23 cellular contexts compared by ENCODE assay signal in the genomic region with DNA sequence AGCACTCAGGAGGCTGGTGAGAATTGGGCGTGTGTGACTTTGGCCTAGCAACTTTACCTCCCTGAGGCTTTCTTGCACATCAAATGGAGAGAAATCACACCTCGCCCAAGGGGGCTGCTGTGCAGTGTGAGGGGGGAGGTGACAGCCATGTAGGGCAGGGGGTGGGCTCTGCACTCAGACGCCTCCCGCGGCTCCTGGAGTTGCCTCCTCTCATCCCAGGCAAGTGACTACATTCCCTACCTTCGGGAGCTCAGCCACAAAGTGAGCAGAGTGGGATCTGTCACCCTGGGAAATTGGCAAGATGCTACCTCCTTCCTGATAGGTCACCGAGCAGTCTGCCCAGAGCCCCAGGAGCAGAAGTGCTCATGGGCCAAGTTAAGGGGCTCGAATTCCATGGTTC.
"Had no signal": no experiment of that assay in that cellular context is flagged by ENCODE, and none has a peak within 500 bp of the region (broad histone marks: within the 10 kb centered on the region; RNA-seq: fewer than 3 reads in every experiment).

No MANE protein-coding gene starts in this region.

- H3K27me3 ChIP-seq: MG63 had no signal

- H3K4me3 ChIP-seq: MG63 had no signal

- ATAC-seq: HepG2, SK-N-SH treated with all-trans-retinoic acid at 6 μM for 48 hours had no signal

- H3K27ac ChIP-seq: HL-60 had no signal

- DNase-seq: IMR-90, Karpas-422, KG1, MG63, NCI-H1092 treated with DMSO at 0.1 percent for 48 hours, NCI-H1436, NCI-H187, NCI-H2029, NCI-H2081 treated with DMSO at 0.1 percent for 48 hours, NCI-H2171, NCI-H226, NCI-H446, NCI-H510A, NCI-H524 treated with DMSO at 0.1 percent for 48 hours, NCI-H69, NCI-H774, RPMI8226, SHP77 had no signal

- FAIRE-seq: HepG2, HTR-8/SVneo, RCC 7860 had no signal

- H3K36me3 ChIP-seq: MG63 had no signal
